In genomic region chr2:181839811-181840210, GRCh38 we compare ENCODE assay signal across 30 cellular contexts.
"Had no signal": no experiment of that assay in that cellular context is flagged by ENCODE, and none has a peak within 500 bp of the region (broad histone marks: within the 10 kb centered on the region; RNA-seq: fewer than 3 reads in every experiment).

No MANE protein-coding gene starts in this region.

- H3K36me3 ChIP-seq: esophagus muscularis mucosa, gastrocnemius medialis, heart left ventricle, WERI-Rb-1 had no signal

- H3K9me3 Mint-ChIP-seq: activated B cell treated with CpG ODN at 0.5 μM for 24 hours; activated CD8-positive, alpha-beta T cell treated with anti-CD3 and anti-CD28 coated beads for 36 hours; effector memory CD8-positive, alpha-beta T cell; T-helper 2 cell treated with Interferon-gamma antibody and Interleukin-4, amounts not matched to agents 5 μg/mL and 100 μg/mL, for 36 hours had no signal

- H3K4me3 Mint-ChIP-seq: activated B cell treated with CpG ODN at 0.5 μM for 24 hours; activated CD8-positive, alpha-beta T cell treated with anti-CD3 and anti-CD28 coated beads for 36 hours; activated naive CD8-positive, alpha-beta T cell; effector memory CD8-positive, alpha-beta T cell; T-helper 17 cell; T-helper 2 cell treated with Interferon-gamma antibody and Interleukin-4, amounts not matched to agents 5 μg/mL and 100 μg/mL, for 36 hours had no signal

- H3K4me1 Mint-ChIP-seq: activated B cell treated with CpG ODN at 0.5 μM for 24 hours, T-helper 17 cell had no signal

- DNase-seq: activated B cell treated with CpG ODN at 0.5 μM for 24 hours; activated CD4-positive, alpha-beta T cell treated with anti-CD3 and anti-CD28 coated beads for 48 hours; activated CD4-positive, alpha-beta T cell treated with anti-CD3 and anti-CD28 coated beads, Interleukin-2, amount 50 U/mL, for 1 hour; activated CD4-positive, alpha-beta T cell treated with anti-CD3 and anti-CD28 coated beads, Interleukin-2, amount 50 U/mL, for 48 hours; activated CD8-positive, alpha-beta memory T cell treated with anti-CD3 and anti-CD28 coated beads for 24 hours; activated CD8-positive, alpha-beta T cell treated with anti-CD3 and anti-CD28 coated beads for 36 hours; activated gamma-delta T cell; activated naive CD4-positive, alpha-beta T cell; activated naive CD4-positive, alpha-beta T cell treated with anti-CD3 and anti-CD28 coated beads, Interleukin-2, amount 50 U/mL, for 16 hours; activated T-cell treated with anti-CD3 and anti-CD28 coated beads, Interleukin-2, amount 50 U/mL, for 1 hour; activated T-cell treated with anti-CD3 and anti-CD28 coated beads, Interleukin-2, amount 50 U/mL, for 48 hours; amniotic stem cell; anterior cingulate cortex; caudate nucleus; cortex of kidney; dermis blood vessel endothelial cell; effector CD4-positive, alpha-beta T cell; effector memory CD8-positive, alpha-beta T cell; erythroblast; foreskin keratinocyte; gastrocnemius medialis; glutamatergic neuron; heart left ventricle; T-helper 17 cell; T1000; WERI-Rb-1 had no signal

- H3K27me3 ChIP-seq: esophagus muscularis mucosa, foreskin keratinocyte, gastrocnemius medialis, heart left ventricle had no signal

- H3K9me3 ChIP-seq: esophagus muscularis mucosa, gastrocnemius medialis, heart left ventricle had no signal

- H3K4me3 ChIP-seq: esophagus muscularis mucosa, gastrocnemius medialis, heart left ventricle had no signal

- H3K27ac Mint-ChIP-seq: activated B cell treated with CpG ODN at 0.5 μM for 24 hours; activated CD8-positive, alpha-beta T cell treated with anti-CD3 and anti-CD28 coated beads for 36 hours; activated naive CD8-positive, alpha-beta T cell; effector memory CD8-positive, alpha-beta T cell; T-helper 17 cell; T-helper 2 cell treated with Interferon-gamma antibody and Interleukin-4, amounts not matched to agents 5 μg/mL and 100 μg/mL, for 36 hours had no signal

- H3K36me3 Mint-ChIP-seq: activated naive CD8-positive, alpha-beta T cell had no signal

- H3K27ac ChIP-seq: esophagus muscularis mucosa, foreskin keratinocyte, gastrocnemius medialis, heart left ventricle, WERI-Rb-1 had no signal

- ATAC-seq: activated CD4-positive, CD25-positive, alpha-beta regulatory T cell treated with anti-CD3 and anti-CD28 coated beads, Interleukin-2, amount 50 U/mL, for 24 hours; activated CD8-positive, alpha-beta T cell treated with anti-CD3 and anti-CD28 coated beads for 36 hours; effector memory CD8-positive, alpha-beta T cell; foreskin keratinocyte; gastrocnemius medialis; heart left ventricle; T-helper 17 cell had no signal

- H3K4me1 ChIP-seq: foreskin keratinocyte, gastrocnemius medialis, heart left ventricle had no signal
